Comparison of ENCODE assay signal across 18 cellular contexts in the genomic region with DNA sequence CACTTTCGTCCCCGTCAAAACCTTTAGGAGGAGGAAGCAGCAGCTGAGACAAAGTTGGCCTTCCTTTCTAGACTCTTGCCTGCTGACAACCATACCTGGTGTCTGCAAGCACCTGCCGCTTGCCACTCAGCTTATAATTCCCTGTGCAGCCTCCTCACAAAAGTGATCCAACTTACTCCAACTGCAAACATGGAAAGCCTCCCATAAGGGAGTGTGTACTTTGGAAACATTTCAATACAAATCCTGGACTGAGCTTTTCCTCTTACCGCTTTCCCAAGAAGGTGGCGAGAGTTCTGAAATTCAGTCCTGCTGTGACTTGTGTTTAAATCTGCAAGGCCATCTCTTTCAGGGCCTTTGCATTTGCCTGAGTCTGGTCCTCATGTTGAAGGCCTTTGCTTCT.
DNase-seq lines count a peak whose midpoint lies in the region; ATAC-seq and TF ChIP-seq lines count a peak whose summit lies in the region.
"Had no signal": no experiment of that assay in that cellular context is flagged by ENCODE, and none has a peak within 500 bp of the region (broad histone marks: within the 10 kb centered on the region; RNA-seq: fewer than 3 reads in every experiment).

No MANE protein-coding gene starts in this region.

- H3K27me3 ChIP-seq in SJCRH30: no peaks in the 10 kb centered on the region
- H3K27me3 ChIP-seq in esophagus muscularis mucosa: no peaks in the 10 kb centered on the region

- DNase-seq in NCI-H2029 treated with DMSO at 0.1 percent for 48 hours (lab: John Stamatoyannopoulos, UW) (peak; percentile 13), NCI-H2029 (lab: John Stamatoyannopoulos, UW) (no peak), SJCRH30 (peak; percentile 11 to 29), esophagus muscularis mucosa (ENCODE audit: extremely low spot score) (peak; percentile 45)
- DNase-seq in stimulated activated effector memory CD8-positive, alpha-beta T cell treated with anti-CD3 and anti-CD28 coated beads, Interleukin-12 subunit alpha, Interleukin-12 subunit beta, amount 100 ng/mL, for 72 hours (ENCODE audit: low spot score in 2 of 2): no peak
- DNase-seq: AML-193; CD4-positive, alpha-beta memory T cell; DMS153; DMS79; GDM1 had no signal

- no peaks in the 10 kb centered on the region for H3K4me1 Mint-ChIP-seq in stimulated activated effector memory CD8-positive, alpha-beta T cell treated with anti-CD3 and anti-CD28 coated beads, Interleukin-12 subunit alpha, Interleukin-12 subunit beta, amount 100 ng/mL, for 72 hours
- H3K4me1 Mint-ChIP-seq: IgD-negative memory B cell had no signal

- H3K4me1 ChIP-seq in SJCRH30 (peaks cover 33% of the 10 kb centered on the region), esophagus muscularis mucosa (no peaks in the 10 kb centered on the region)
- H3K4me1 ChIP-seq: A549, HAP-1 had no signal

- WGBS in esophagus muscularis mucosa: 97% methylated on average over 5 of the region's 5 CpGs

- peak overlapping the region; percentile 12; the same call in 1 of the 2 replicates for H3K27ac ChIP-seq in SJCRH30
- no peak overlapping the region for H3K27ac ChIP-seq in esophagus muscularis mucosa (replicated peaks in 1 of 4)
- H3K27ac ChIP-seq: 22Rv1, A549, HL-60 had no signal

- intact Hi-C loops in esophagus muscularis mucosa (cut with DNase I): no loop called here

- H3K9me3 Mint-ChIP-seq in stimulated activated effector memory CD8-positive, alpha-beta T cell treated with anti-CD3 and anti-CD28 coated beads, Interleukin-12 subunit alpha, Interleukin-12 subunit beta, amount 100 ng/mL, for 72 hours: no peaks in the 10 kb centered on the region
- H3K9me3 Mint-ChIP-seq: CD14-positive monocyte; CD4-positive, alpha-beta memory T cell; IgD-negative memory B cell had no signal

- H3K4me3 ChIP-seq in SJCRH30 (no peak overlapping the region), esophagus muscularis mucosa (no peak overlapping the region)
- H3K4me3 ChIP-seq: A549, HAP-1 had no signal

- H3K36me3 Mint-ChIP-seq in stimulated activated effector memory CD8-positive, alpha-beta T cell treated with anti-CD3 and anti-CD28 coated beads, Interleukin-12 subunit alpha, Interleukin-12 subunit beta, amount 100 ng/mL, for 72 hours: peaks cover 35% of the 10 kb centered on the region

- H3K9me3 ChIP-seq in SJCRH30 (replicated peaks) (no peaks in the 10 kb centered on the region), esophagus muscularis mucosa (no peaks in the 10 kb centered on the region)
- H3K9me3 ChIP-seq: A549, HAP-1 had no signal

- H3K4me3 Mint-ChIP-seq in stimulated activated effector memory CD8-positive, alpha-beta T cell treated with anti-CD3 and anti-CD28 coated beads, Interleukin-12 subunit alpha, Interleukin-12 subunit beta, amount 100 ng/mL, for 72 hours: no peak overlapping the region
- H3K4me3 Mint-ChIP-seq: CD14-positive monocyte; CD4-positive, alpha-beta memory T cell; IgD-negative memory B cell had no signal

- H3K27ac Mint-ChIP-seq in stimulated activated effector memory CD8-positive, alpha-beta T cell treated with anti-CD3 and anti-CD28 coated beads, Interleukin-12 subunit alpha, Interleukin-12 subunit beta, amount 100 ng/mL, for 72 hours: peak overlapping the region; percentile 7
- H3K27ac Mint-ChIP-seq: IgD-negative memory B cell had no signal

- no peak for TF ChIP-seq CTCF in esophagus muscularis mucosa (IDR thresholded peaks at IDR 0.05)

- no peak for TF ChIP-seq EP300 in esophagus muscularis mucosa (IDR thresholded peaks at IDR 0.05)

- peaks cover 11% of the 10 kb centered on the region; the same call in 1 of the 2 replicates for H3K36me3 ChIP-seq in SJCRH30
- H3K36me3 ChIP-seq in esophagus muscularis mucosa: peaks cover 5 to 66% (median 40%) of the 10 kb centered on the region in 4 donors

- ATAC-seq in stimulated activated effector memory CD8-positive, alpha-beta T cell treated with anti-CD3 and anti-CD28 coated beads, Interleukin-12 subunit alpha, Interleukin-12 subunit beta, amount 100 ng/mL, for 72 hours: no peak
- ATAC-seq in HG03571 (IDR thresholded peaks at IDR 0.05; ENCODE audit: unreplicated experiment) (no peak), HG03280 (IDR thresholded peaks at IDR 0.05; ENCODE audit: unreplicated experiment) (no peak)
- ATAC-seq: A549 had no signal

- TF ChIP-seq POLR2A in esophagus muscularis mucosa (IDR thresholded peaks at IDR 0.05; ENCODE audit: low read depth): no peak

Comparison
In these comparisons a context has a peak if more than half of its experiments do, and no peak if none do; other contexts are left out.
1. DNase-seq: peak in NCI-H2029 treated with DMSO at 0.1 percent for 48 hours (single experiment), SJCRH30 (2 of 2) and esophagus muscularis mucosa (single experiment); none in NCI-H2029 (single experiment) and stimulated activated effector memory CD8-positive, alpha-beta T cell treated with anti-CD3 and anti-CD28 coated beads, Interleukin-12 subunit alpha, Interleukin-12 subunit beta, amount 100 ng/mL, for 72 hours (0 of 2).